Comparison of ENCODE assay signal across 1 cellular context in the genomic region with DNA sequence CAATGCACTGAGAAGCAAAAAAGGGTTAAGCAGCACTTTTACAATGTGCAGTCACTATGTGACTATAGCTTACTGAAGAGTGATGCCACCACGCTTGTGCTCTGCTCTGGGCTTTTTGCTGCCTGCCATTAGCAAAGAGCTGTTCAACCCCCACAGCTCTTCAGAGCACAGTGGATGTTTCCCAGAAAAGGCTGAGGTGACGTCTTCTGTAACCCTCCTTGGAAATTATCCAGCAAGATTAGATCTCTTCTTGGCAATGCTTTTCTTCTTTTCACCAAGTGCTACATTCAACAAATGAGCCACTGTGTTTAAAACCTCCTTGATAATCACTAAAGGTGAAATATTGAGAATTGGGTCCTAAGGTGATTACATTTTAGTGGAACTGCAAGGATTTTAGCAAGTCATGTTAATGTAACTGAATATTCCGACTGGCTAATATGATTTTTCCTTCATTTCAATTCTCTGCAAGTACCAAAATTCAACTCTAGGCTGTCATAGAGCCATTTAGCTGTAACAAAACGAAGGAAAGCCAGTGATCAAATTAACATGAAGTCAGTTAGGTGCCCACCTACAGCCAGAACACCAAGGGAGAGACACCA.
TF ChIP-seq lines count a peak whose summit lies in the region.

No MANE protein-coding gene starts in this region.

TF ChIP-seq in IMR-90, 13 proteins besides CTCF, POLR2A, EP300 and RAD21:
- TF ChIP-seq SMC3 (IDR thresholded peaks at IDR 0.05; ENCODE audit: low read depth, low read length) (no peak), CEBPB (IDR thresholded peaks at IDR 0.05; ENCODE audit: low read depth, low read length) (no peak), FOS (IDR thresholded peaks at IDR 0.05; ENCODE audit: low read depth, low read length) (no peak), RCOR1 (IDR thresholded peaks at IDR 0.05; ENCODE audit: insufficient replicate concordance, low read length) (no peak), MAZ (IDR thresholded peaks at IDR 0.05; ENCODE audit: borderline replicate concordance, low read depth, low read length) (no peak), BHLHE40 (IDR thresholded peaks at IDR 0.05; ENCODE audit: low read depth, low read length) (no peak)
- TF ChIP-seq, protein P1, sequence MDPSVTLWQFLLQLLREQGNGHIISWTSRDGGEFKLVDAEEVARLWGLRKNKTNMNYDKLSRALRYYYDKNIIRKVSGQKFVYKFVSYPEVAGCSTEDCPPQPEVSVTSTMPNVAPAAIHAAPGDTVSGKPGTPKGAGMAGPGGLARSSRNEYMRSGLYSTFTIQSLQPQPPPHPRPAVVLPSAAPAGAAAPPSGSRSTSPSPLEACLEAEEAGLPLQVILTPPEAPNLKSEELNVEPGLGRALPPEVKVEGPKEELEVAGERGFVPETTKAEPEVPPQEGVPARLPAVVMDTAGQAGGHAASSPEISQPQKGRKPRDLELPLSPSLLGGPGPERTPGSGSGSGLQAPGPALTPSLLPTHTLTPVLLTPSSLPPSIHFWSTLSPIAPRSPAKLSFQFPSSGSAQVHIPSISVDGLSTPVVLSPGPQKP (IDR thresholded peaks at IDR 0.05; ENCODE audit: borderline replicate concordance, low read depth, low read length) = no peak
